8 cellular contexts compared by ENCODE assay signal in the genomic region with DNA sequence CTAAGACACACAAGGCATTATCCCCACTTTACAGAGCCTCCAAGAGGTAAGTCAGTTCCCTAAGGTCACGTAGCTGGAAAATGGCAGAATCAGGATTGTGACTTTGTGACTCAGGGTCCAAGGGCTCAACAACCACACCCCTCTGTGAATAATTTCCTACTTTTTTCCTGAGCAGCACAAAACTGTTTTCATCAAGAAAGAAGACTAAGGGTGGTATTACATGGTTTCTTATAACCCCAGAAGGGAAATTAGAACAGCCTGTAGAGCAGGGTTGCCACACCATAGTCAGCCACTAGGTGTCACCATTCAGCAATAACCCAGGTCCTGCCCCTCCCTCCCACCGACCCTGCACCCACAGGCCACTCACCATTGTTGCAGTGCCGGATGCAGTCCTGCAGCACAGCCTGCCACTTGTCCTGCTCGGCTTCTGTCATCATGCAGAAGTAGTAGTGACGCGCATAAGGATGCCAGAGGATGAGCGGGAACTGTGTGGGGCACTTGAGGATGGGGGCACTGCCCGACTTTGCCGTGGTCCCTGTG.
DNase-seq lines count a peak whose midpoint lies in the region; ATAC-seq and TF ChIP-seq lines count a peak whose summit lies in the region.

No MANE protein-coding gene starts in this region.

- 94% methylated on average over 9 of the region's 9 CpGs for WGBS in lower leg skin, 2 donors

- ATAC-seq in effector memory CD8-positive, alpha-beta T cell (replicated peaks), result no peak

- no peak overlapping the region for H3K4me3 Mint-ChIP-seq in effector memory CD8-positive, alpha-beta T cell

- TF ChIP-seq POLR2A in lower leg skin (IDR thresholded peaks at IDR 0.05), result no peak

- H3K27me3 Mint-ChIP-seq in effector memory CD8-positive, alpha-beta T cell, result no peaks in the 10 kb centered on the region

- H3K36me3 Mint-ChIP-seq in effector memory CD8-positive, alpha-beta T cell (ENCODE audit: insufficient read depth), result peaks cover 4% of the 10 kb centered on the region

- H3K27ac Mint-ChIP-seq in effector memory CD8-positive, alpha-beta T cell, result no peak overlapping the region

- H3K4me3 ChIP-seq in coronary artery, result no peak overlapping the region
- no peak overlapping the region for H3K4me3 ChIP-seq in retinal pigment epithelial cell (ENCODE audit: low read length)
- H3K4me3 ChIP-seq in lower leg skin (ENCODE audit: low read depth, poor library complexity, severe bottlenecking), result no peak overlapping the region

- H3K4me1 Mint-ChIP-seq in effector memory CD8-positive, alpha-beta T cell (ENCODE audit: low read depth in 2 of 2), result peaks cover 0 to 5% of the 10 kb centered on the region in 2 donors

- no peak for TF ChIP-seq CTCF in coronary artery (IDR thresholded peaks at IDR 0.05)
- peak; percentile 60 for TF ChIP-seq CTCF in retinal pigment epithelial cell (conservative IDR thresholded peaks at IDR 0.05; ENCODE audit: low read depth, low read length)
- no peak for TF ChIP-seq CTCF in lower leg skin (IDR thresholded peaks at IDR 0.05)

- peaks cover 0 to 7% of the 10 kb centered on the region in 2 donors for H3K9me3 Mint-ChIP-seq in effector memory CD8-positive, alpha-beta T cell

- DNase-seq in DMS 273 (lab: John Stamatoyannopoulos, UW; ENCODE audit: unreplicated experiment) (peak; percentile 51), DMS 273 treated with DMSO at 0.1 percent for 48 hours (lab: John Stamatoyannopoulos, UW) (no peak), OCI-M1 (lab: John Stamatoyannopoulos, UW) (peak; percentile 77), coronary artery (ENCODE audit: low spot score) (peak; percentile 70), retinal pigment epithelial cell (ENCODE audit: low read depth) (no peak), caudate nucleus (lab: John Stamatoyannopoulos, UW) (no peak), lower leg skin (ENCODE audit: low spot score in 2 of 2) (no peak)
- DNase-seq in effector memory CD8-positive, alpha-beta T cell, result no peak

- H3K27ac ChIP-seq in coronary artery (peak overlapping the region in 1 of 2 donors; percentile 19), caudate nucleus (ENCODE audit: low read depth, low read length) (no peak overlapping the region)

- intact Hi-C loops in lower leg skin (cut with DNase I; ENCODE audit: low total_unique reads), result no loop called here

Comparison
In these comparisons a context has a peak if more than half of its experiments do, and no peak if none do; other contexts are left out.
1. DNase-seq: peak in DMS 273 (single experiment), OCI-M1 (single experiment) and coronary artery (single experiment); none in DMS 273 treated with DMSO at 0.1 percent for 48 hours (single experiment), retinal pigment epithelial cell (single experiment), caudate nucleus (0 of 61), effector memory CD8-positive, alpha-beta T cell (0 of 3) and lower leg skin (0 of 2).